Comparison of ENCODE assay signal across 18 cellular contexts in genomic region chr21:35732788-35733187, GRCh38.
DNase-seq lines count a peak whose midpoint lies in the region; ATAC-seq, FAIRE-seq and TF ChIP-seq lines count a peak whose summit lies in the region.
"Had no signal": no experiment of that assay in that cellular context is flagged by ENCODE, and none has a peak within 500 bp of the region (broad histone marks: within the 10 kb centered on the region; RNA-seq: fewer than 3 reads in every experiment).

No MANE protein-coding gene starts in this region.

- H3K27me3 ChIP-seq in foreskin keratinocyte, result no peaks in the 10 kb centered on the region
- H3K27me3 ChIP-seq in small intestine (ENCODE audit: control insufficient read depth in 2 of 2, insufficient read depth in 2 of 2, low read length in 2 of 2), result no peaks in the 10 kb centered on the region
- H3K27me3 ChIP-seq: BLaER1 had no signal

- H3K9me3 ChIP-seq in small intestine (ENCODE audit: control insufficient read depth, low read depth), result no peaks in the 10 kb centered on the region

- no peak overlapping the region for H3K4me3 ChIP-seq in epithelial cell of esophagus (ENCODE audit: low read length)
- no peak overlapping the region for H3K4me3 ChIP-seq in small intestine (ENCODE audit: low read depth in 1 of 2, low read length in 2 of 2)
- H3K4me3 ChIP-seq: BLaER1, GM23248 had no signal

- H3K4me1 ChIP-seq in foreskin keratinocyte, result peaks cover 2% of the 10 kb centered on the region
- H3K4me1 ChIP-seq in small intestine (ENCODE audit: control insufficient read depth in 2 of 2, insufficient read depth in 1 of 2, low read depth in 1 of 2, low read length in 1 of 2), result peaks cover 0 to 2% of the 10 kb centered on the region in 2 donors

- no peaks in the 10 kb centered on the region for H3K36me3 ChIP-seq in small intestine (ENCODE audit: control insufficient read depth in 2 of 2, insufficient read depth in 2 of 2, low read length in 2 of 2)
- H3K36me3 ChIP-seq: BLaER1 had no signal

- no peak for ATAC-seq in foreskin keratinocyte
- ATAC-seq: HCT116 had no signal

- TF ChIP-seq CTCF in epithelial cell of esophagus (IDR thresholded peaks at IDR 0.05; ENCODE audit: insufficient read depth, low read depth, low read length, missing control alignments) (no peak), foreskin keratinocyte (conservative IDR thresholded peaks at IDR 0.05) (no peak)

- DNase-seq in DMS79 treated with DMSO at 0.1 percent for 48 hours (lab: John Stamatoyannopoulos, UW), result peak; percentile 16
- no peak for DNase-seq in DMS79 (lab: John Stamatoyannopoulos, UW)
- DNase-seq in epithelial cell of esophagus (ENCODE audit: low read depth), result peak; percentile 53
- peak; percentile 2 to 27 for DNase-seq in foreskin keratinocyte
- peak; percentile 96 for DNase-seq in small intestine
- DNase-seq in HuH-7.5 (ENCODE audit: low spot score), result no peak
- DNase-seq in NCI-H187 (lab: John Stamatoyannopoulos, UW), result no peak
- DNase-seq in hepatic stellate cell (ENCODE audit: low spot score), result no peak
- DNase-seq: AML-193, DMS 273 treated with DMSO at 0.1 percent for 48 hours, EL, GM23248 had no signal

- H3K27ac ChIP-seq in foreskin keratinocyte (no peak overlapping the region), small intestine (ENCODE audit: low read depth in 1 of 2, low read length in 1 of 2) (peak overlapping the region; percentile 63 to 75)
- H3K27ac ChIP-seq: 22Rv1, BLaER1, GM23248 had no signal

- FAIRE-seq in small intestine (lab: Jason Lieb, UNC), result no peak
- FAIRE-seq: G401.6, GM12891, H54 had no signal

- 22 to 69% (median 50%) methylated on average over 10 of the region's 10 CpGs for WGBS in small intestine, 3 donors

Comparison
In these comparisons a context has a peak if more than half of its experiments do, and no peak if none do; other contexts are left out.
1. DNase-seq: peak in DMS79 treated with DMSO at 0.1 percent for 48 hours (single experiment), epithelial cell of esophagus (single experiment), foreskin keratinocyte (2 of 2) and small intestine (single experiment); none in DMS79 (single experiment), HuH-7.5 (single experiment), NCI-H187 (0 of 2) and hepatic stellate cell (single experiment).